Comparison of ENCODE assay signal across 1 cellular context in the genomic region with DNA sequence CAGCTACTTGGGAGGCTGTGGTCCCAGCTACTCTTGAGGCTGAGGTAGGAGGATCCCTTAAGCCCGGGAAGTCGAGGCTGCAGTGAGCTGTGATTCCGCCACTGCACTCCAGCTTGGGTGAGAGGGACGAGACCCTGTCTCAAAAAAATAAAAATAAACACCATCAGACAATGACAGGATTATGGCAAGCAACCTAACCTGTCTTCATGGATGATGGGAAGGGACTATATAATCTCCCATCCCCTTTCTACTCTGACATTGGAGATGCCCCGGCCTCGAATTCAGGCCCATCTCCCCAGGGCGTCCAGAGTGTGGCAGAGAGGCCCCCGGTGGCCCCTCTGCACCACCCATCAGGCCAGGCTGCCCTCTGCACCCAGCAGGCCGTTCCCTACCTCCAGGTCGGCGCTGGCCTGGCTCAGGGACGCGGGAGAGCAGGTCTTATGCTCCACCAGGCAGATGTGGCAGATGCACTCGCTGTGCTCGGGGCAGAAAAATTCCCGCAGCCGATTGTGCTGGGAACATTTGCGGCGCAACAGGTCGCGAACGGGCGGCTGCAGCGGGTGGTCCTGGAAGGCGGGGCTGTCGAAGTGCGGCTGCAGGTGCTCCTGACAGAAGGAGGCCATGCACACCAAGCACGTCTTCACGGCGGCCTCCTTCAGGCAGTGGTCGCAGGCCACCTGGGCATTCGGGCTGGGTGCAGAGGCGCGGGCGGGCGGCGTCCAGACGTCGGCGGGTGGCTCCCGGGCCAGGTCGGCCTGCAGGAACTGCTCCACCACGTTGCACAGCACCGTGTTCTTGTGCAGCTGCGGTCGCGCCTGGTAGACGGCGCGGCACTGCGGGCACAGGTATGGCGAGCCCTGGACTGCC.
TF ChIP-seq lines count a peak whose summit lies in the region.

No MANE protein-coding gene starts in this region.

TF ChIP-seq in HepG2, 621 proteins besides CTCF, POLR2A, EP300 and RAD21 (continues in another document):
- TF ChIP-seq YEATS2 (CRISPR knock-in tag; IDR thresholded peaks at IDR 0.05; ENCODE audit: borderline replicate concordance), result no peak
- TF ChIP-seq ZNF615 (CRISPR knock-in tag; IDR thresholded peaks at IDR 0.05; ENCODE audit: borderline replicate concordance), result peak; percentile 37; the same call in 1 of the 2 replicates
- TF ChIP-seq ZNF121 (CRISPR knock-in tag; IDR thresholded peaks at IDR 0.05), result no peak
- TF ChIP-seq, protein P1, sequence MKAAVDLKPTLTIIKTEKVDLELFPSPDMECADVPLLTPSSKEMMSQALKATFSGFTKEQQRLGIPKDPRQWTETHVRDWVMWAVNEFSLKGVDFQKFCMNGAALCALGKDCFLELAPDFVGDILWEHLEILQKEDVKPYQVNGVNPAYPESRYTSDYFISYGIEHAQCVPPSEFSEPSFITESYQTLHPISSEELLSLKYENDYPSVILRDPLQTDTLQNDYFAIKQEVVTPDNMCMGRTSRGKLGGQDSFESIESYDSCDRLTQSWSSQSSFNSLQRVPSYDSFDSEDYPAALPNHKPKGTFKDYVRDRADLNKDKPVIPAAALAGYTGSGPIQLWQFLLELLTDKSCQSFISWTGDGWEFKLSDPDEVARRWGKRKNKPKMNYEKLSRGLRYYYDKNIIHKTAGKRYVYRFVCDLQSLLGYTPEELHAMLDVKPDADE (CRISPR knock-in tag; IDR thresholded peaks at IDR 0.05), result 0 out of 2 replicates have a peak, but pooled peaks have one; percentile 15
- TF ChIP-seq AHR (CRISPR knock-in tag; IDR thresholded peaks at IDR 0.05), result no peak
- peak; percentile 89; the same call in 1 of the 2 replicates for TF ChIP-seq ZNF670 (CRISPR knock-in tag; IDR thresholded peaks at IDR 0.05; ENCODE audit: borderline replicate concordance)
- TF ChIP-seq, protein P2, sequence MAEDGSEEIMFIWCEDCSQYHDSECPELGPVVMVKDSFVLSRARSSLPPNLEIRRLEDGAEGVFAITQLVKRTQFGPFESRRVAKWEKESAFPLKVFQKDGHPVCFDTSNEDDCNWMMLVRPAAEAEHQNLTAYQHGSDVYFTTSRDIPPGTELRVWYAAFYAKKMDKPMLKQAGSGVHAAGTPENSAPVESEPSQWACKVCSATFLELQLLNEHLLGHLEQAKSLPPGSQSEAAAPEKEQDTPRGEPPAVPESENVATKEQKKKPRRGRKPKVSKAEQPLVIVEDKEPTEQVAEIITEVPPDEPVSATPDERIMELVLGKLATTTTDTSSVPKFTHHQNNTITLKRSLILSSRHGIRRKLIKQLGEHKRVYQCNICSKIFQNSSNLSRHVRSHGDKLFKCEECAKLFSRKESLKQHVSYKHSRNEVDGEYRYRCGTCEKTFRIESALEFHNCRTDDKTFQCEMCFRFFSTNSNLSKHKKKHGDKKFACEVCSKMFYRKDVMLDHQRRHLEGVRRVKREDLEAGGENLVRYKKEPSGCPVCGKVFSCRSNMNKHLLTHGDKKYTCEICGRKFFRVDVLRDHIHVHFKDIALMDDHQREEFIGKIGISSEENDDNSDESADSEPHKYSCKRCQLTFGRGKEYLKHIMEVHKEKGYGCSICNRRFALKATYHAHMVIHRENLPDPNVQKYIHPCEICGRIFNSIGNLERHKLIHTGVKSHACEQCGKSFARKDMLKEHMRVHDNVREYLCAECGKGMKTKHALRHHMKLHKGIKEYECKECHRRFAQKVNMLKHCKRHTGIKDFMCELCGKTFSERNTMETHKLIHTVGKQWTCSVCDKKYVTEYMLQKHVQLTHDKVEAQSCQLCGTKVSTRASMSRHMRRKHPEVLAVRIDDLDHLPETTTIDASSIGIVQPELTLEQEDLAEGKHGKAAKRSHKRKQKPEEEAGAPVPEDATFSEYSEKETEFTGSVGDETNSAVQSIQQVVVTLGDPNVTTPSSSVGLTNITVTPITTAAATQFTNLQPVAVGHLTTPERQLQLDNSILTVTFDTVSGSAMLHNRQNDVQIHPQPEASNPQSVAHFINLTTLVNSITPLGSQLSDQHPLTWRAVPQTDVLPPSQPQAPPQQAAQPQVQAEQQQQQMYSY (CRISPR knock-in tag; IDR thresholded peaks at IDR 0.05), result peak; percentile 36; the same call in 1 of the 2 replicates
- no peak for TF ChIP-seq SIN3B (IDR thresholded peaks at IDR 0.05; ENCODE audit: low read length)
- peak; percentile 90 for TF ChIP-seq ZNF501 (CRISPR knock-in tag; IDR thresholded peaks at IDR 0.05)
- peak; percentile 98; the same call in 1 of the 2 replicates for TF ChIP-seq EED (CRISPR knock-in tag; IDR thresholded peaks at IDR 0.05)
- TF ChIP-seq ZNF232 (CRISPR knock-in tag; IDR thresholded peaks at IDR 0.05; ENCODE audit: borderline replicate concordance), result no peak
- no peak for TF ChIP-seq NR1H2 (CRISPR knock-in tag; IDR thresholded peaks at IDR 0.05; ENCODE audit: borderline replicate concordance, low read depth)
- TF ChIP-seq ZNF687 (CRISPR knock-in tag; IDR thresholded peaks at IDR 0.05), result peak; percentile 97
- 0 out of 2 replicates have a peak, but pooled peaks have one; percentile 33 for TF ChIP-seq PATZ1 (CRISPR knock-in tag; IDR thresholded peaks at IDR 0.05)
- no peak for TF ChIP-seq RFX1 (IDR thresholded peaks at IDR 0.05)
- TF ChIP-seq KLF13 (CRISPR knock-in tag; IDR thresholded peaks at IDR 0.05), result no peak
- TF ChIP-seq SALL1 (CRISPR knock-in tag; IDR thresholded peaks at IDR 0.05), result no peak; the same call in 1 of the 2 replicates
- peak; percentile 46; the same call in 1 of the 2 replicates for TF ChIP-seq FOXJ3 (CRISPR knock-in tag; IDR thresholded peaks at IDR 0.05; ENCODE audit: borderline replicate concordance)
- TF ChIP-seq ZNF782 (CRISPR knock-in tag; IDR thresholded peaks at IDR 0.05; ENCODE audit: borderline replicate concordance), result peak; percentile 4; the same call in 1 of the 2 replicates
- TF ChIP-seq ZNF530 (CRISPR knock-in tag; IDR thresholded peaks at IDR 0.05; ENCODE audit: low read depth), result no peak
- TF ChIP-seq ZNF24 (IDR thresholded peaks at IDR 0.05), result no peak
- TF ChIP-seq ZFP36L1 (CRISPR knock-in tag; IDR thresholded peaks at IDR 0.05), result 0 out of 2 replicates have a peak, but pooled peaks have one; percentile 9
- TF ChIP-seq, protein P3, sequence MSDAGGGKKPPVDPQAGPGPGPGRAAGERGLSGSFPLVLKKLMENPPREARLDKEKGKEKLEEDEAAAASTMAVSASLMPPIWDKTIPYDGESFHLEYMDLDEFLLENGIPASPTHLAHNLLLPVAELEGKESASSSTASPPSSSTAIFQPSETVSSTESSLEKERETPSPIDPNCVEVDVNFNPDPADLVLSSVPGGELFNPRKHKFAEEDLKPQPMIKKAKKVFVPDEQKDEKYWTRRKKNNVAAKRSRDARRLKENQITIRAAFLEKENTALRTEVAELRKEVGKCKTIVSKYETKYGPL (CRISPR knock-in tag; IDR thresholded peaks at IDR 0.05), result no peak
- TF ChIP-seq FOXO1 (CRISPR knock-in tag; IDR thresholded peaks at IDR 0.05), result no peak; the same call in 1 of the 2 replicates
- TF ChIP-seq, protein P4, sequence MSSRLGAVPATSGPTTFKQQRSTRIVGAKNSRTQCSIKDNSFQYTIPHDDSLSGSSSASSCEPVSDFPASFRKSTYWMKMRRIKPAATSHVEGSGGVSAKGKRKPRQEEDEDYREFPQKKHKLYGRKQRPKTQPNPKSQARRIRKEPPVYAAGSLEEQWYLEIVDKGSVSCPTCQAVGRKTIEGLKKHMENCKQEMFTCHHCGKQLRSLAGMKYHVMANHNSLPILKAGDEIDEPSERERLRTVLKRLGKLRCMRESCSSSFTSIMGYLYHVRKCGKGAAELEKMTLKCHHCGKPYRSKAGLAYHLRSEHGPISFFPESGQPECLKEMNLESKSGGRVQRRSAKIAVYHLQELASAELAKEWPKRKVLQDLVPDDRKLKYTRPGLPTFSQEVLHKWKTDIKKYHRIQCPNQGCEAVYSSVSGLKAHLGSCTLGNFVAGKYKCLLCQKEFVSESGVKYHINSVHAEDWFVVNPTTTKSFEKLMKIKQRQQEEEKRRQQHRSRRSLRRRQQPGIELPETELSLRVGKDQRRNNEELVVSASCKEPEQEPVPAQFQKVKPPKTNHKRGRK (CRISPR knock-in tag; IDR thresholded peaks at IDR 0.05), result peak; percentile 81; the same call in 1 of the 2 replicates
- 0 out of 2 replicates have a peak, but pooled peaks have one; percentile 51 for TF ChIP-seq SRY (CRISPR knock-in tag; IDR thresholded peaks at IDR 0.05)
- TF ChIP-seq ZMYM2 (CRISPR knock-in tag; IDR thresholded peaks at IDR 0.05), result peak; percentile 38; the same call in 1 of the 2 replicates
- no peak for TF ChIP-seq ZKSCAN8 (CRISPR knock-in tag; IDR thresholded peaks at IDR 0.05; ENCODE audit: borderline replicate concordance)
- TF ChIP-seq AHDC1 (CRISPR knock-in tag; IDR thresholded peaks at IDR 0.05; ENCODE audit: borderline replicate concordance), result peak; percentile 29; the same call in 1 of the 2 replicates
- no peak for TF ChIP-seq ZNF260 (CRISPR knock-in tag; IDR thresholded peaks at IDR 0.05; ENCODE audit: borderline replicate concordance, low read depth)
